In the genomic region with DNA sequence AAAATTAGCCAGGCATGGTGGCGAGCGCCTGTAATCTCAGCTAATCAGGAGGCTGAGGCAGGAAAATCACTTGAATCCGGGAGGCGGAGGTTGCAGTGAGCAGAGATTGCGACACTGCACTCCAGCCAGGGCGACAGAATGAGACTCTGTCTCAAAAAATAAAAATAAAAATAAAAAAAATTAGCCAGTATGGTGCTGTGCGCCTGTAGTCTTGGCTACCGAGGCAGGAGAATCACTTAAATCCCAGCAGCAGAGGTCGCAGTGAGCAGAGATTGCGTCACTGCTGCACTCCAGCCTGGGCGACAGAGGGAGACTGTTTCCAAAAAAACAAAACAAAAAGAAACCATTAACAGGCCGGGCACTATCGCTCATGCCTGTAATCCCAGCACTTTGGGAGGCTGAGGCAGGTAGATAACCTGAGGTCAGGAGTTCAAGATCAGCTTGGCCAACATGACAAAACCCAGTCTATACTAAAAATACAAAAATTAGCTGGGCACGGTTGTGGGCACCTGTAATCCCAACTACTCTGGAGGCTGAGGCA, we compare ENCODE assay signal across 1 cellular context.
TF ChIP-seq lines count a peak whose summit lies in the region.
"Not testable (repeated sequence)": the region's sequence is repeated elsewhere in the genome, so short reads cannot be mapped to it uniquely, and the experiment has no call there.

No MANE protein-coding gene starts in this region.

TF ChIP-seq in HepG2, 621 proteins besides CTCF, POLR2A, EP300 and RAD21 (continued from another document):
- not testable (repeated sequence) for TF ChIP-seq MAZ (IDR thresholded peaks at IDR 0.05; ENCODE audit: borderline replicate concordance, low read depth, low read length); CREM (CRISPR knock-in tag; IDR thresholded peaks at IDR 0.05); LCORL (IDR thresholded peaks at IDR 0.05)
- peak; percentile 66 for TF ChIP-seq MAZ (CRISPR knock-in tag; IDR thresholded peaks at IDR 0.05; ENCODE audit: low read depth)
- 0 out of 2 replicates have a peak, but pooled peaks have one; percentile 44 for TF ChIP-seq ZNF777 (CRISPR knock-in tag; IDR thresholded peaks at IDR 0.05)
- 0 out of 2 replicates have a peak, but pooled peaks have one; percentile 27 for TF ChIP-seq KLF12 (CRISPR knock-in tag; IDR thresholded peaks at IDR 0.05; ENCODE audit: borderline replicate concordance)
- TF ChIP-seq, protein P1, sequence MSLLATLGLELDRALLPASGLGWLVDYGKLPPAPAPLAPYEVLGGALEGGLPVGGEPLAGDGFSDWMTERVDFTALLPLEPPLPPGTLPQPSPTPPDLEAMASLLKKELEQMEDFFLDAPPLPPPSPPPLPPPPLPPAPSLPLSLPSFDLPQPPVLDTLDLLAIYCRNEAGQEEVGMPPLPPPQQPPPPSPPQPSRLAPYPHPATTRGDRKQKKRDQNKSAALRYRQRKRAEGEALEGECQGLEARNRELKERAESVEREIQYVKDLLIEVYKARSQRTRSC (CRISPR knock-in tag; IDR thresholded peaks at IDR 0.05; ENCODE audit: low read depth) = 0 out of 2 replicates have a peak, but pooled peaks have one; percentile 73
- peak; percentile 59; the same call in 1 of the 2 replicates for TF ChIP-seq ZNF891 (CRISPR knock-in tag; IDR thresholded peaks at IDR 0.05)
- TF ChIP-seq FOXA3 (CRISPR knock-in tag; IDR thresholded peaks at IDR 0.05) = peak; percentile 74
- 0 out of 2 replicates have a peak, but pooled peaks have one; percentile 26 for TF ChIP-seq TRAFD1 (CRISPR knock-in tag; IDR thresholded peaks at IDR 0.05; ENCODE audit: borderline replicate concordance)
- peak; percentile 69; the same call in 1 of the 2 replicates for TF ChIP-seq CBFB (CRISPR knock-in tag; IDR thresholded peaks at IDR 0.05)
- TF ChIP-seq RFXAP (CRISPR knock-in tag; IDR thresholded peaks at IDR 0.05; ENCODE audit: borderline replicate concordance) = peak; percentile 37; the same call in 1 of the 2 replicates
- peak; percentile 99 for TF ChIP-seq ATF3 (CRISPR knock-in tag; IDR thresholded peaks at IDR 0.05)
- peak; percentile 61; the same call in 1 of the 2 replicates for TF ChIP-seq ZNF343 (CRISPR knock-in tag; IDR thresholded peaks at IDR 0.05)
- TF ChIP-seq ZNF350 (CRISPR knock-in tag; IDR thresholded peaks at IDR 0.05; ENCODE audit: borderline replicate concordance, low read depth) = peak; percentile 63; the same call in 1 of the 2 replicates
- peak; percentile 89 for TF ChIP-seq KDM3A (CRISPR knock-in tag; IDR thresholded peaks at IDR 0.05; ENCODE audit: low read depth)
- TF ChIP-seq ZFX (CRISPR knock-in tag; IDR thresholded peaks at IDR 0.05; ENCODE audit: low read depth) = peak; percentile 72
- TF ChIP-seq ZMYM4 (CRISPR knock-in tag; IDR thresholded peaks at IDR 0.05) = peak; percentile 64
- peak; percentile 88 for TF ChIP-seq ZBTB33 (CRISPR knock-in tag; IDR thresholded peaks at IDR 0.05)
- TF ChIP-seq AHR (CRISPR knock-in tag; IDR thresholded peaks at IDR 0.05) = 0 out of 2 replicates have a peak, but pooled peaks have one; percentile 80
- peak; percentile 56; the same call in 1 of the 2 replicates for TF ChIP-seq ZNF557 (CRISPR knock-in tag; IDR thresholded peaks at IDR 0.05)
- TF ChIP-seq CREM (IDR thresholded peaks at IDR 0.05) = peak; percentile 84
- TF ChIP-seq ELF3 (CRISPR knock-in tag; IDR thresholded peaks at IDR 0.05) = peak; percentile 50; the same call in 1 of the 2 replicates
- peak; percentile 61; the same call in 1 of the 2 replicates for TF ChIP-seq ZFP91 (CRISPR knock-in tag; IDR thresholded peaks at IDR 0.05; ENCODE audit: borderline replicate concordance)
- peak; percentile 52; the same call in 1 of the 2 replicates for TF ChIP-seq TFE3 (CRISPR knock-in tag; IDR thresholded peaks at IDR 0.05)
- TF ChIP-seq DMTF1 (CRISPR knock-in tag; IDR thresholded peaks at IDR 0.05) = 0 out of 2 replicates have a peak, but pooled peaks have one; percentile 39
- TF ChIP-seq ZNF614 (CRISPR knock-in tag; IDR thresholded peaks at IDR 0.05; ENCODE audit: borderline replicate concordance) = peak; percentile 87; the same call in 1 of the 2 replicates
- peak; percentile 95 for TF ChIP-seq LCORL (CRISPR knock-in tag; IDR thresholded peaks at IDR 0.05)
- peak; percentile 76; the same call in 1 of the 2 replicates for TF ChIP-seq CBX5 (CRISPR knock-in tag; IDR thresholded peaks at IDR 0.05; ENCODE audit: borderline replicate concordance)
- peak; percentile 71 for TF ChIP-seq PHF21A (CRISPR knock-in tag; IDR thresholded peaks at IDR 0.05)
- TF ChIP-seq ZNF12 (CRISPR knock-in tag; IDR thresholded peaks at IDR 0.05) = peak; percentile 72; the same call in 1 of the 2 replicates
- TF ChIP-seq ZNF362 (CRISPR knock-in tag; IDR thresholded peaks at IDR 0.05; ENCODE audit: borderline replicate concordance) = peak; percentile 89
- TF ChIP-seq MAX (IDR thresholded peaks at IDR 0.05) = peak; percentile 14; the same call in 1 of the 2 replicates
- TF ChIP-seq YEATS2 (CRISPR knock-in tag; IDR thresholded peaks at IDR 0.05; ENCODE audit: borderline replicate concordance) = peak; percentile 66; the same call in 1 of the 2 replicates
- TF ChIP-seq ZBTB21 (CRISPR knock-in tag; IDR thresholded peaks at IDR 0.05) = 0 out of 2 replicates have a peak, but pooled peaks have one; percentile 29
